9 cellular contexts compared by ENCODE assay signal in the genomic region with DNA sequence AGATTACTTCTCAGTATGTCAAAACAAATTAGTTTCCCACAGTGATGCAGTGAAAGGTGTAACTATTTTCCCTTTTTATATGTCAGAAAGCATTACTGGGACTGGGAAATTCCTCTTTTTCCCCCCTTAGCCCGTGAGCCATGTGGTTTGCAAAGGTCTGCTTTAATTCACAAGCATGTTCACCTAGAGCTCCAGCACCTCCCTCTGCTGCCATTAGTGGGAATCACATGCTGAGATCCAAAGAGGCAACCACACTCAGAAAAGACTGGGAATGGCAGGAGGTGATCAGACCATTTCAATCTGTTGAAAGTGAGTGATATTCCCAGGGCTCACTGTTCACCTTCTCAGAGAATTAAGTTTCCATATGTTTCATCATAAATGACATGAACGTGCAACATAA.
DNase-seq lines count a peak whose midpoint lies in the region; ATAC-seq and TF ChIP-seq lines count a peak whose summit lies in the region.
"Had no signal": no experiment of that assay in that cellular context is flagged by ENCODE, and none has a peak within 500 bp of the region (broad histone marks: within the 10 kb centered on the region; RNA-seq: fewer than 3 reads in every experiment).

No MANE protein-coding gene starts in this region.

- intact Hi-C loops in HCT116 (cut with micrococcal nuclease) (no loop called here), spleen (cut with DNase I; ENCODE audit: low total_unique reads) (no loop called here)

- TF ChIP-seq CTCF in HCT116 (IDR thresholded peaks at IDR 0.05 in 2 of 3, conservative IDR thresholded peaks at IDR 0.05 in 1 of 3; ENCODE audit: borderline replicate concordance in 1 of 3, insufficient read depth in 1 of 3, low read depth in 2 of 3, low read length in 2 of 3) (peak in 2 of 3 experiments; percentile 57 to 61; a peak in 4 of 6 replicates), spleen (IDR thresholded peaks at IDR 0.05 in 8 of 11, conservative IDR thresholded peaks at IDR 0.05 in 3 of 11) (peak in 1 of 11 experiments; percentile 21)

- no peaks in the 10 kb centered on the region for H3K9me2 ChIP-seq in HCT116 (ENCODE audit: insufficient read depth)

- H3K27me3 ChIP-seq in HCT116 (ENCODE audit: insufficient read depth, low read length) (no peaks in the 10 kb centered on the region; the same call in none of the 2 replicates), spleen (replicated peaks in 1 of 7) (no peaks in the 10 kb centered on the region)

- no peak overlapping the region for H3K4me3 Mint-ChIP-seq in stimulated activated memory B cell treated with anti-CD40 and anti-IgM and Interleukin-4, amounts not matched to agents 10 μg/mL and 1 μg/mL and 100 μg/mL, for 72 hours

- no peaks in the 10 kb centered on the region for H3K79me2 ChIP-seq in HCT116 (ENCODE audit: insufficient read depth, low read length)

- DNase-seq in AG08396 (ENCODE audit: low spot score) = peak; percentile 30
- DNase-seq in HCT116 (ENCODE audit: low read depth, low spot score) = peak; percentile 8
- peak; percentile 71 for DNase-seq in SK-N-DZ (ENCODE audit: low spot score)
- DNase-seq in iPS-NIHi7 (ENCODE audit: extremely low spot score) = peak; percentile 79
- DNase-seq in spleen = no peak

- CTCF ChIA-PET in HCT116 (lab: Charles Lee) = no interaction called here

- H3K4me1 Mint-ChIP-seq in stimulated activated memory B cell treated with anti-CD40 and anti-IgM and Interleukin-4, amounts not matched to agents 10 μg/mL and 1 μg/mL and 100 μg/mL, for 72 hours = no peaks in the 10 kb centered on the region

- POLR2A ChIA-PET in HCT116 (lab: Charles Lee) = no interaction called here

- no peak overlapping the region for H3K4me2 ChIP-seq in HCT116 (ENCODE audit: low read length)

- no TSS peak for BruUV-seq in HCT116 (replicated peaks; lab: Mats Ljungman, UMichigan)

- H3K4me3 ChIP-seq in HCT116 (replicated peaks in 1 of 2; ENCODE audit: low read depth in 1 of 2, low read length in 2 of 2) = no peak overlapping the region
- no peak overlapping the region for H3K4me3 ChIP-seq in spleen
- H3K4me3 ChIP-seq: GM12878 had no signal

- no peaks in the 10 kb centered on the region for H3K36me3 Mint-ChIP-seq in stimulated activated memory B cell treated with anti-CD40 and anti-IgM and Interleukin-4, amounts not matched to agents 10 μg/mL and 1 μg/mL and 100 μg/mL, for 72 hours

- H3K9me3 ChIP-seq in HCT116 (ENCODE audit: control insufficient read depth in 1 of 2, insufficient read depth in 1 of 2, low read depth in 1 of 2, low read length in 2 of 2) (no peaks in the 10 kb centered on the region), spleen (no peaks in the 10 kb centered on the region)

- no peak overlapping the region for H3K27ac Mint-ChIP-seq in stimulated activated memory B cell treated with anti-CD40 and anti-IgM and Interleukin-4, amounts not matched to agents 10 μg/mL and 1 μg/mL and 100 μg/mL, for 72 hours

- H4K20me1 ChIP-seq in HCT116 (ENCODE audit: insufficient read depth) = no peaks in the 10 kb centered on the region

- ATAC-seq in HCT116 = peak; percentile 82
- no peak for ATAC-seq in HG03521 (IDR thresholded peaks at IDR 0.05; ENCODE audit: unreplicated experiment)
- ATAC-seq in stimulated activated memory B cell treated with anti-CD40 and anti-IgM and Interleukin-4, amounts not matched to agents 10 μg/mL and 1 μg/mL and 100 μg/mL, for 72 hours = no peak
- ATAC-seq in GM18502 (IDR thresholded peaks at IDR 0.05; ENCODE audit: poor library complexity, unreplicated experiment) = no peak
- ATAC-seq: GM12878 had no signal

- 23 to 37% (median 32%) methylated on average over 2 of the region's 2 CpGs for WGBS in spleen, 5 donors

- RAD21 ChIA-PET in HCT116 (lab: Charles Lee; ENCODE audit: low non-redundant PET in 1 of 2, low total read pairs in 2 of 2, uncharacterized antibody in 2 of 2, unreplicated experiment in 2 of 2) = no interaction called here

- H3K4me1 ChIP-seq in HCT116 (ENCODE audit: control insufficient read depth in 1 of 2, insufficient read depth in 2 of 2, low read length in 2 of 2) (no peaks in the 10 kb centered on the region), spleen (no peaks in the 10 kb centered on the region)

- H3K9me3 Mint-ChIP-seq in stimulated activated memory B cell treated with anti-CD40 and anti-IgM and Interleukin-4, amounts not matched to agents 10 μg/mL and 1 μg/mL and 100 μg/mL, for 72 hours = no peaks in the 10 kb centered on the region

- no peak for TF ChIP-seq POLR2A in HCT116 (IDR thresholded peaks at IDR 0.05; ENCODE audit: borderline replicate concordance, extremely low read depth, insufficient read depth, insufficient read length)
- no peak for TF ChIP-seq POLR2A in spleen (IDR thresholded peaks at IDR 0.05)

- H3K27ac ChIP-seq in HCT116 (ENCODE audit: low read depth, low read length) (no peak overlapping the region), spleen (no peak overlapping the region)

- H3K27me3 Mint-ChIP-seq in stimulated activated memory B cell treated with anti-CD40 and anti-IgM and Interleukin-4, amounts not matched to agents 10 μg/mL and 1 μg/mL and 100 μg/mL, for 72 hours = no peaks in the 10 kb centered on the region

- peak; percentile 31; the same call in 1 of the 2 replicates for TF ChIP-seq RAD21 in HCT116 (IDR thresholded peaks at IDR 0.05; ENCODE audit: low read depth)

- H3K9ac ChIP-seq in HCT116 (ENCODE audit: low read length) = no peak overlapping the region

- no peak overlapping the region for H2AFZ ChIP-seq in HCT116 (ENCODE audit: low read depth, low read length, poor library complexity, severe bottlenecking)

- H3K36me3 ChIP-seq in HCT116 (ENCODE audit: control insufficient read depth in 1 of 2, insufficient read depth in 2 of 2, low read length in 2 of 2) (no peaks in the 10 kb centered on the region), spleen (no peaks in the 10 kb centered on the region)

TF ChIP-seq in HCT116, 20 proteins besides CTCF, POLR2A, EP300 and RAD21:
- TF ChIP-seq EZH2phosphoT487 (IDR thresholded peaks at IDR 0.05; ENCODE audit: borderline replicate concordance) (no peak), EZH2 (IDR thresholded peaks at IDR 0.05) (no peak), JUND (IDR thresholded peaks at IDR 0.05) (no peak), SIN3A (IDR thresholded peaks at IDR 0.05; ENCODE audit: low read depth) (no peak), FOSL1 (IDR thresholded peaks at IDR 0.05; ENCODE audit: low read depth) (no peak), ELF1 (IDR thresholded peaks at IDR 0.05; ENCODE audit: borderline replicate concordance, low read depth) (no peak), EGR1 (IDR thresholded peaks at IDR 0.05; ENCODE audit: low read depth) (no peak), YY1 (IDR thresholded peaks at IDR 0.05; ENCODE audit: extremely low read depth, insufficient replicate concordance, low read depth, low read length) (no peak), SRF (IDR thresholded peaks at IDR 0.05; ENCODE audit: low read depth) (no peak), POLR2AphosphoS5 (IDR thresholded peaks at IDR 0.05; ENCODE audit: low read depth, low read length) (no peak), ZNF274 (IDR thresholded peaks at IDR 0.05; ENCODE audit: low read depth, low read length) (no peak), TCF7L2 (IDR thresholded peaks at IDR 0.05; ENCODE audit: borderline replicate concordance, extremely low read depth, insufficient read depth, insufficient read length) (no peak), SP1 (IDR thresholded peaks at IDR 0.05; ENCODE audit: low read depth) (no peak), CEBPB (IDR thresholded peaks at IDR 0.05; ENCODE audit: low read depth) (no peak), ZFX (IDR thresholded peaks at IDR 0.05) (no peak)
- TF ChIP-seq, protein P1, sequence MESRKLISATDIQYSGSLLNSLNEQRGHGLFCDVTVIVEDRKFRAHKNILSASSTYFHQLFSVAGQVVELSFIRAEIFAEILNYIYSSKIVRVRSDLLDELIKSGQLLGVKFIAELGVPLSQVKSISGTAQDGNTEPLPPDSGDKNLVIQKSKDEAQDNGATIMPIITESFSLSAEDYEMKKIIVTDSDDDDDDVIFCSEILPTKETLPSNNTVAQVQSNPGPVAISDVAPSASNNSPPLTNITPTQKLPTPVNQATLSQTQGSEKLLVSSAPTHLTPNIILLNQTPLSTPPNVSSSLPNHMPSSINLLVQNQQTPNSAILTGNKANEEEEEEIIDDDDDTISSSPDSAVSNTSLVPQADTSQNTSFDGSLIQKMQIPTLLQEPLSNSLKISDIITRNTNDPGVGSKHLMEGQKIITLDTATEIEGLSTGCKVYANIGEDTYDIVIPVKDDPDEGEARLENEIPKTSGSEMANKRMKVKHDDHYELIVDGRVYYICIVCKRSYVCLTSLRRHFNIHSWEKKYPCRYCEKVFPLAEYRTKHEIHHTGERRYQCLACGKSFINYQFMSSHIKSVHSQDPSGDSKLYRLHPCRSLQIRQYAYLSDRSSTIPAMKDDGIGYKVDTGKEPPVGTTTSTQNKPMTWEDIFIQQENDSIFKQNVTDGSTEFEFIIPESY (IDR thresholded peaks at IDR 0.05; ENCODE audit: extremely low read depth, insufficient replicate concordance, low read length) = no peak
- TF ChIP-seq, protein P2, sequence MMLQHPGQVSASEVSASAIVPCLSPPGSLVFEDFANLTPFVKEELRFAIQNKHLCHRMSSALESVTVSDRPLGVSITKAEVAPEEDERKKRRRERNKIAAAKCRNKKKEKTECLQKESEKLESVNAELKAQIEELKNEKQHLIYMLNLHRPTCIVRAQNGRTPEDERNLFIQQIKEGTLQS (IDR thresholded peaks at IDR 0.05) = no peak
